1 cellular context compared by ENCODE assay signal in the genomic region with DNA sequence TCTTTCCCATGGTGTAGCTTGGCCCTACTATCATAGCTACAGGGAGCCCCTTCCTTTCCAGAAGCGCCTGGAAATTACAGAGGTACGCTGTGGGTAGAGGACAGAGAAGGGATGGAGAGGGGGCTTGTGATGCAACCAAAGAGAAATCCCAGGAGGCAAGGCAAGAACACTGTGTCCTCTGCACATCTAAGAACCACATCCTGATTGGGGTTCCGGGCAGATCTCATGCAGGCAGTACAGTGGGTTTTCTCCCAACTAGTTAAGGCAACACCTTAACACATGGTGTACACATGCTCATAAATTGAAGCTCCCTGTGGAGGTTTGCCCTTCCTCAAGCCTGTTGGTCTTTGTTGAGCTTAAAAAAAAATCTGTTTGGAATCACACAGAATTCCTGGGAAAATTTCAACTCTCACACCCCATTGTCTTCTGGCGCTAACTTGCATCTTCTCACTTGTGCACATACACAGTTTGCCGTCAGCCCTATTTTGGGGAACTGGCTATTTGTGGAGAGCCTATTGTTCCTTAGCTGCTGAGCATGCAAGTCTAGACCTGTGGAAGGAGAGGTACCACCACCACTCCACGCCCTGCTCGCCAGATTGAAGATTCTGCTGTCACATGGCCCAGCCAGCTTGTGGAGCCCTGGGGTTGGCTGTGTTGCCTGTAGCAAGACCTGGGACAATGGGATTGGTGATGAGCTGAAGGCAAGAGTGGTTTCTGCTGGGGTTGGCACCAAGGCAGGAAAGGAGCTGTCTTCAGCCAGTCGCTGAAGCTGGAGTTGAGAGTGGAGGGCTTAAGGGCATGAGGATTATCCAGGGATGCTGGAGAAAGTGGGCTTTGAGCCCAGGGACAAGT.
TF ChIP-seq lines count a peak whose summit lies in the region.

No MANE protein-coding gene starts in this region.

TF ChIP-seq in K562, 482 proteins besides CTCF, POLR2A, EP300 and RAD21 (continued from another document):
- TF ChIP-seq, protein P1, sequence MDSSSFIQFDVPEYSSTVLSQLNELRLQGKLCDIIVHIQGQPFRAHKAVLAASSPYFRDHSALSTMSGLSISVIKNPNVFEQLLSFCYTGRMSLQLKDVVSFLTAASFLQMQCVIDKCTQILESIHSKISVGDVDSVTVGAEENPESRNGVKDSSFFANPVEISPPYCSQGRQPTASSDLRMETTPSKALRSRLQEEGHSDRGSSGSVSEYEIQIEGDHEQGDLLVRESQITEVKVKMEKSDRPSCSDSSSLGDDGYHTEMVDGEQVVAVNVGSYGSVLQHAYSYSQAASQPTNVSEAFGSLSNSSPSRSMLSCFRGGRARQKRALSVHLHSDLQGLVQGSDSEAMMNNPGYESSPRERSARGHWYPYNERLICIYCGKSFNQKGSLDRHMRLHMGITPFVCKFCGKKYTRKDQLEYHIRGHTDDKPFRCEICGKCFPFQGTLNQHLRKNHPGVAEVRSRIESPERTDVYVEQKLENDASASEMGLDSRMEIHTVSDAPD (CRISPR knock-in tag; IDR thresholded peaks at IDR 0.05): no peak
- TF ChIP-seq, protein P2, sequence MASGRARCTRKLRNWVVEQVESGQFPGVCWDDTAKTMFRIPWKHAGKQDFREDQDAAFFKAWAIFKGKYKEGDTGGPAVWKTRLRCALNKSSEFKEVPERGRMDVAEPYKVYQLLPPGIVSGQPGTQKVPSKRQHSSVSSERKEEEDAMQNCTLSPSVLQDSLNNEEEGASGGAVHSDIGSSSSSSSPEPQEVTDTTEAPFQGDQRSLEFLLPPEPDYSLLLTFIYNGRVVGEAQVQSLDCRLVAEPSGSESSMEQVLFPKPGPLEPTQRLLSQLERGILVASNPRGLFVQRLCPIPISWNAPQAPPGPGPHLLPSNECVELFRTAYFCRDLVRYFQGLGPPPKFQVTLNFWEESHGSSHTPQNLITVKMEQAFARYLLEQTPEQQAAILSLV (tag; IDR thresholded peaks at IDR 0.05): no peak
- TF ChIP-seq FOXK2 (conservative IDR thresholded peaks at IDR 0.05 in 1 of 2, IDR thresholded peaks at IDR 0.05 in 1 of 2; ENCODE audit: low read depth in 2 of 2): no peak
